18 cellular contexts compared by ENCODE assay signal in the genomic region with DNA sequence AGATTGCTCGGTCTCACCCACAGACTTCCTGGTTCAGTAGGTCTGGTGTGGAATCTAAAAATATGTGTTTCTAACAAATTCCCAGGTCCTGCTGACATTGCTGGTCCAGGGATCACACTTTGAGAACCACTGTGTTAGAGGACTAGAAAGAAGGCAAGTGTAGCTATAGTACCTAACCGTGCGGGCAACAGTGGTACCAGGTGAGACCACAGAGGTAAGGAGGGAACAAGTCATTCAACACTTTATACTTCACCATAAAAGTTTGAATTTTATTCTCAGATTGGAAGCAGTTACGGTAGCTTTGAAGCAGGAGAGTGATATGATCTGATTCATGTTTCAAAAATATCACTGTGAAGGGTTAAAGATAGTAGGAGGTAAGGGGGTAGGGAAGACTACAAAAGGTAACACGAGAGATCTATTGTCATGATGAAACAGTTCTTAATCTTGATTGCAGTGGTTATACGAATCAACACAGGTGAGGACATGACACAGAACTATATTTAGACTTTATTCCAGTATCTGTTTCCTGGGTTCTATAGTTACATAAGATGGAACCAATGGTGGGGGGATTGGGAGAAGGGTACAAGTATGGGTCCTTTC.
DNase-seq lines count a peak whose midpoint lies in the region; ATAC-seq and TF ChIP-seq lines count a peak whose summit lies in the region.
"Had no signal": no experiment of that assay in that cellular context is flagged by ENCODE, and none has a peak within 500 bp of the region (broad histone marks: within the 10 kb centered on the region; RNA-seq: fewer than 3 reads in every experiment).

No MANE protein-coding gene starts in this region.

- H3K9me3 Mint-ChIP-seq in stimulated activated naive CD8-positive, alpha-beta T cell treated with anti-CD3 and anti-CD28 coated beads, Interleukin-15, Interleukin-2, amounts not matched to agents 100 ng/mL and 50 ng/mL, for 24 hours = no peaks in the 10 kb centered on the region
- no peaks in the 10 kb centered on the region for H3K9me3 Mint-ChIP-seq in endothelial cell (ENCODE audit: unreplicated experiment)

- H3K27me3 Mint-ChIP-seq in stimulated activated naive CD8-positive, alpha-beta T cell treated with anti-CD3 and anti-CD28 coated beads, Interleukin-15, Interleukin-2, amounts not matched to agents 100 ng/mL and 50 ng/mL, for 24 hours = no peaks in the 10 kb centered on the region
- H3K27me3 Mint-ChIP-seq in T-helper 17 cell = no peaks in the 10 kb centered on the region
- no peaks in the 10 kb centered on the region for H3K27me3 Mint-ChIP-seq in endothelial cell (ENCODE audit: unreplicated experiment)

- H3K9me3 ChIP-seq in T-helper 17 cell (ENCODE audit: control insufficient read depth, low read length, poor library complexity, severe bottlenecking) (no peaks in the 10 kb centered on the region), thymus (ENCODE audit: control insufficient read depth) (no peaks in the 10 kb centered on the region)
- H3K9me3 ChIP-seq: heart left ventricle, lower lobe of right lung, SJCRH30 had no signal

- peak overlapping the region; percentile 42 for H3K27ac Mint-ChIP-seq in stimulated activated naive CD8-positive, alpha-beta T cell treated with anti-CD3 and anti-CD28 coated beads, Interleukin-15, Interleukin-2, amounts not matched to agents 100 ng/mL and 50 ng/mL, for 24 hours
- H3K27ac Mint-ChIP-seq in T-helper 17 cell (peak overlapping the region; percentile 0), endothelial cell (ENCODE audit: unreplicated experiment) (no peak overlapping the region)
- H3K27ac Mint-ChIP-seq: nephron had no signal

- TF ChIP-seq CTCF in endothelial cell (IDR thresholded peaks at IDR 0.05; ENCODE audit: unreplicated experiment) = no peak

- peaks cover 50% of the 10 kb centered on the region for H3K4me1 Mint-ChIP-seq in stimulated activated naive CD8-positive, alpha-beta T cell treated with anti-CD3 and anti-CD28 coated beads, Interleukin-15, Interleukin-2, amounts not matched to agents 100 ng/mL and 50 ng/mL, for 24 hours (ENCODE audit: low read depth)
- H3K4me1 Mint-ChIP-seq in T-helper 17 cell (peaks cover 43% of the 10 kb centered on the region), endothelial cell (ENCODE audit: unreplicated experiment) (peaks cover 7% of the 10 kb centered on the region)
- H3K4me1 Mint-ChIP-seq: nephron had no signal

- no peak overlapping the region for H3K4me3 Mint-ChIP-seq in stimulated activated naive CD8-positive, alpha-beta T cell treated with anti-CD3 and anti-CD28 coated beads, Interleukin-15, Interleukin-2, amounts not matched to agents 100 ng/mL and 50 ng/mL, for 24 hours
- H3K4me3 Mint-ChIP-seq in T-helper 17 cell (peak overlapping the region; percentile 72), endothelial cell (ENCODE audit: unreplicated experiment) (peak overlapping the region; percentile 4)
- H3K4me3 Mint-ChIP-seq: nephron had no signal

- peaks cover 33% of the 10 kb centered on the region for H3K4me1 ChIP-seq in thymus (ENCODE audit: control insufficient read depth, insufficient read depth, low read length)
- H3K4me1 ChIP-seq: lower lobe of right lung, SJCRH30 had no signal

- 36% methylated on average over 6 of the region's 6 CpGs for WGBS in thymus

- H3K27me3 ChIP-seq in thymus (ENCODE audit: control insufficient read depth, insufficient read depth) = no peaks in the 10 kb centered on the region
- H3K27me3 ChIP-seq: heart left ventricle, SJCRH30 had no signal

- peak overlapping the region; percentile 49 for H3K27ac ChIP-seq in thymus (ENCODE audit: low read depth)
- H3K27ac ChIP-seq: heart left ventricle, KMS-11, lower lobe of right lung, SJCRH30 had no signal

- no peak for ATAC-seq in stimulated activated naive CD8-positive, alpha-beta T cell treated with anti-CD3 and anti-CD28 coated beads, Interleukin-15, Interleukin-2, amounts not matched to agents 100 U/mL and 50 U/mL, for 24 hours
- no peak for ATAC-seq in T-helper 17 cell
- ATAC-seq: lower lobe of right lung had no signal

- peaks cover 57% of the 10 kb centered on the region for H3K36me3 Mint-ChIP-seq in stimulated activated naive CD8-positive, alpha-beta T cell treated with anti-CD3 and anti-CD28 coated beads, Interleukin-15, Interleukin-2, amounts not matched to agents 100 ng/mL and 50 ng/mL, for 24 hours (ENCODE audit: low read depth)
- H3K36me3 Mint-ChIP-seq in T-helper 17 cell (ENCODE audit: low read depth) (peaks cover 9% of the 10 kb centered on the region), endothelial cell (ENCODE audit: low read depth, unreplicated experiment) (peaks cover 46% of the 10 kb centered on the region)

- no peak overlapping the region for H3K4me3 ChIP-seq in thymus (ENCODE audit: low read length)
- H3K4me3 ChIP-seq: heart left ventricle, lower lobe of right lung, SJCRH30 had no signal

- no peak for DNase-seq in stimulated activated naive CD8-positive, alpha-beta T cell treated with anti-CD3 and anti-CD28 coated beads, Interleukin-15, Interleukin-2, amounts not matched to agents 100 U/mL and 50 U/mL, for 24 hours
- no peak for DNase-seq in T-helper 17 cell
- DNase-seq in endothelial cell (ENCODE audit: low spot score) = no peak
- no peak for DNase-seq in NCI-H2029 (lab: John Stamatoyannopoulos, UW)
- no peak for DNase-seq in midbrain (lab: John Stamatoyannopoulos, UW)
- no peak for DNase-seq in stimulated activated CD4-positive, alpha-beta T cell treated with anti-CD3 and anti-CD28 coated beads, Interleukin-1b, Interleukin-23, amount 100 ng/mL, for 48 hours
- DNase-seq: activated CD4-positive, CD25-positive, alpha-beta regulatory T cell treated with anti-CD3 and anti-CD28 coated beads, Interleukin-2, amount 50 U/mL, for 72 hours; amniotic stem cell; caudate nucleus; heart left ventricle; lower lobe of right lung; NCI-H2227 treated with DMSO at 0.1 percent for 48 hours; SJCRH30; T1000 had no signal

- peaks cover 3% of the 10 kb centered on the region for H3K36me3 ChIP-seq in thymus (ENCODE audit: control insufficient read depth, insufficient read depth)
- H3K36me3 ChIP-seq: SJCRH30 had no signal
